In the genomic region with DNA sequence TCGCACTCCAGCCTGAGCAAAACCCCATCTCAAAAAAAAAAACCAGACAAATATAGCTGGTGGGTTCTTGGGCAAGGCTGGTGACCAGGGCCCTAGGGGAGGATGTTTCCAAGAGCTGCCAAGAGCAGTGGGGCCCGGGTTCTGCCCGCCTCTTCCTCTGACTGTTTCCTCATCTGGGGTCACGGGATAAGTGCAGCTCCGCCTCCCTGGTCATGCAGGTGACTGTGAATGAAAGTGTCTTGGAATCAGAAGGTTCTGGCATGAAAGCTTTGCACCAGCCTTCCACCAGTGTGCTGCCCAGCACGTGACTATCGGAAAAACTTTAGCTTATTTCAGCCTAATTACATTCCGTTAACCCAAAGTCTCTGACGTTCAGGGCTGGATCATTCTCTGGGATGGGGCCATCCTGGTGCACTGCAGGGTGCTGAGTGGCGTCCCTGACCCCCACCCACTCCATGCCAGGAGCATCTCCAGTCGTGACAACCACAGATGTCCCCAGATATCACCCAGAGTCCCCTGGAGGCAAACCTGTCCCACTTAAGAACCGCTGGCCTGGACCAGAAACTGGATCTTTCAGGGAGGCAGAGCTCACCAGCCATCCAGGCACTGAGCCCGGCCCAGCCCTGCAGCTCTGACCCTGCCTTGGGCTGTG, we compare ENCODE assay signal across 12 cellular contexts.
DNase-seq lines count a peak whose midpoint lies in the region; ATAC-seq and TF ChIP-seq lines count a peak whose summit lies in the region.
"Had no signal": no experiment of that assay in that cellular context is flagged by ENCODE, and none has a peak within 500 bp of the region (broad histone marks: within the 10 kb centered on the region; RNA-seq: fewer than 3 reads in every experiment).

No MANE protein-coding gene starts in this region.

- H3K36me3 Mint-ChIP-seq in activated naive CD4-positive, alpha-beta T cell treated with anti-CD3 and anti-CD28 coated beads, Interleukin-2, amount 50 U/mL, for 24 hours = no peaks in the 10 kb centered on the region
- H3K36me3 Mint-ChIP-seq in activated naive CD4-positive, alpha-beta T cell treated with anti-CD3 and anti-CD28 coated beads, Interleukin-2, amount 50 U/mL, for 72 hours = peaks cover 0 to 23% of the 10 kb centered on the region in 2 donors

- no peak for DNase-seq in activated naive CD4-positive, alpha-beta T cell treated with anti-CD3 and anti-CD28 coated beads, Interleukin-2, amount 50 U/mL, for 72 hours (ENCODE audit: low spot score in 2 of 2)
- peak; percentile 71 for DNase-seq in UCSD-AML1 (lab: John Stamatoyannopoulos, UW; ENCODE audit: unreplicated experiment)
- DNase-seq in left lobe of liver (ENCODE audit: low spot score) = peak; percentile 81
- peak; percentile 70 to 80 for DNase-seq in tibial artery
- DNase-seq in cerebellar nuclear complex (lab: John Stamatoyannopoulos, UW) = no peak
- DNase-seq: amniotic stem cell, NCI-H82 had no signal

- TF ChIP-seq CTCF in tibial artery (IDR thresholded peaks at IDR 0.05) = no peak

- H3K4me1 Mint-ChIP-seq in activated naive CD4-positive, alpha-beta T cell treated with anti-CD3 and anti-CD28 coated beads, Interleukin-2, amount 50 U/mL, for 24 hours = peaks cover 71% of the 10 kb centered on the region

- H3K27ac Mint-ChIP-seq in activated naive CD4-positive, alpha-beta T cell treated with anti-CD3 and anti-CD28 coated beads, Interleukin-2, amount 50 U/mL, for 24 hours = no peak overlapping the region
- H3K27ac Mint-ChIP-seq in activated naive CD4-positive, alpha-beta T cell treated with anti-CD3 and anti-CD28 coated beads, Interleukin-2, amount 50 U/mL, for 72 hours = no peak overlapping the region

- H3K9me3 ChIP-seq in tibial artery = no peaks in the 10 kb centered on the region

- intact Hi-C loops in tibial artery (cut with DNase I; ENCODE audit: low total_unique reads) = no loop called here

- peak overlapping the region; percentile 72 for H3K4me3 Mint-ChIP-seq in activated naive CD4-positive, alpha-beta T cell treated with anti-CD3 and anti-CD28 coated beads, Interleukin-2, amount 50 U/mL, for 24 hours

- H3K4me3 ChIP-seq in tibial artery = no peak overlapping the region

- H3K27ac ChIP-seq in tibial artery = peak overlapping the region in 1 of 2 donors; percentile 14
- H3K27ac ChIP-seq: KMS-11, VCaP had no signal

- H3K36me3 ChIP-seq in tibial artery = no peaks in the 10 kb centered on the region

- H3K27me3 ChIP-seq in tibial artery = peaks cover 0 to 50% of the 10 kb centered on the region in 2 donors

- no peak for ATAC-seq in activated naive CD4-positive, alpha-beta T cell treated with anti-CD3 and anti-CD28 coated beads, Interleukin-2, amount 50 U/mL, for 72 hours
- peak; percentile 83 for ATAC-seq in left lobe of liver
- ATAC-seq in HG03442 (IDR thresholded peaks at IDR 0.05; ENCODE audit: unreplicated experiment) = no peak
- no peak for ATAC-seq in HG03432 (IDR thresholded peaks at IDR 0.05; ENCODE audit: unreplicated experiment)

- no peaks in the 10 kb centered on the region for H3K27me3 Mint-ChIP-seq in activated naive CD4-positive, alpha-beta T cell treated with anti-CD3 and anti-CD28 coated beads, Interleukin-2, amount 50 U/mL, for 24 hours

- H3K4me1 ChIP-seq in tibial artery = peaks cover 0 to 14% (median 6%) of the 10 kb centered on the region in 4 donors

- no peaks in the 10 kb centered on the region for H3K9me3 Mint-ChIP-seq in activated naive CD4-positive, alpha-beta T cell treated with anti-CD3 and anti-CD28 coated beads, Interleukin-2, amount 50 U/mL, for 24 hours
- H3K9me3 Mint-ChIP-seq in activated naive CD4-positive, alpha-beta T cell treated with anti-CD3 and anti-CD28 coated beads, Interleukin-2, amount 50 U/mL, for 72 hours = peaks cover 0 to 4% of the 10 kb centered on the region in 2 donors

Comparison
In these comparisons a context has a peak if more than half of its experiments do, and no peak if none do; other contexts are left out.
1. DNase-seq: peak in UCSD-AML1 (single experiment), left lobe of liver (single experiment) and tibial artery (2 of 2); none in activated naive CD4-positive, alpha-beta T cell treated with anti-CD3 and anti-CD28 coated beads, Interleukin-2, amount 50 U/mL, for 72 hours (0 of 2) and cerebellar nuclear complex (0 of 2).